Comparison of ENCODE assay signal across 1 cellular context in the genomic region with DNA sequence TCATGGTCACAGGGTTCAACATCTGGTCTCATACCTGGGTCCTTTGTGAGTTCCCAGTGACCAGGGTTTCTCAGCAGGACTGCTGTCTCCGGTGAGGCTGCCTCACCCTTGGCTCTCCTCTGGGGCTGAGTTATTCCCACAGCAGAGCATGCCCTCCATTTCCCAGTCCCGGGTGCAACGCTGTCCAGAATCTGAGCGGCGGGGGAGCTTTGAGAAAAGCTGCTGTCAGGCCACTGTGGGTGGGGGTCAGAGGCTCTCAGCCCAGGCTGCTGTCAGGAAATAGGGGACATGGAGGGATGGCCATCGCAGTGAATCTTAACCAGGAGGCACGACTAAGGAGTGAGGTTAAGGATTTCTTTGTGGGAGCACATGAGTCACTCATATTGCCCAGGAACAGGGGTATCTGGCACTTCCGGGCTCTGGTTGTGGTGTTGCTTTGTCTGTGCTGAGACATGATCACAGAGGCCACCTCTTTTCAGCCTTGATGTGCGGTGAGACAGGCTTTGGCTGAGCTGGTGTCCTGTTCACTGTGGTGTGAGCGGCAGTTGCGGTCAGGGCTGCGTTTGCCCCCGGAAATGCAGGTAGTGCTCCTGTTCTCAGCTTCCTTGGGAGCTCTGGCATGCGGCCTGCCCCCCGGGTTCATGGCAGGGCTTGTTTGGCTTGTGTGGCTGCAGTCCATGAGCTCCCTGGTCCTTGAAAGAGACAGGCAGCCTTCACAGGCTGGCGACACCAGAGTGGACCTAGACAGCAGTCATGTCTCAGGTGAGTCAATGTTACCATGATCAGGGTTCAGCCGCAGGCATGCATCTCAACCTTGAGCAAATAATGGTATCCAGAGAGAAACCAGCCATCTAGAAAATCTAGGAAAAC.
TF ChIP-seq lines count a peak whose summit lies in the region.

No MANE protein-coding gene starts in this region.

TF ChIP-seq in H1, 55 proteins besides CTCF, POLR2A, EP300 and RAD21:
- TF ChIP-seq KDM1A (IDR thresholded peaks at IDR 0.05; ENCODE audit: borderline replicate concordance, low read length): no peak
- TF ChIP-seq FOSL1 (IDR thresholded peaks at IDR 0.05; ENCODE audit: insufficient read depth, low read depth, low read length): no peak
- TF ChIP-seq SAP30 (IDR thresholded peaks at IDR 0.05; ENCODE audit: insufficient read depth, insufficient replicate concordance, low read length): no peak
- no peak for TF ChIP-seq MAFK (IDR thresholded peaks at IDR 0.05; ENCODE audit: low read depth, low read length)
- no peak for TF ChIP-seq CHD1 (IDR thresholded peaks at IDR 0.05; ENCODE audit: low read depth, low read length)
- no peak for TF ChIP-seq SIX5 (IDR thresholded peaks at IDR 0.05; ENCODE audit: low read depth, low read length)
- TF ChIP-seq, protein P1, sequence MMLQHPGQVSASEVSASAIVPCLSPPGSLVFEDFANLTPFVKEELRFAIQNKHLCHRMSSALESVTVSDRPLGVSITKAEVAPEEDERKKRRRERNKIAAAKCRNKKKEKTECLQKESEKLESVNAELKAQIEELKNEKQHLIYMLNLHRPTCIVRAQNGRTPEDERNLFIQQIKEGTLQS (IDR thresholded peaks at IDR 0.05; ENCODE audit: insufficient read depth, low read depth, low read length): no peak
- TF ChIP-seq GABPA (IDR thresholded peaks at IDR 0.05; ENCODE audit: borderline replicate concordance, insufficient read depth, low read length): no peak
- TF ChIP-seq ZNF274 (IDR thresholded peaks at IDR 0.05; ENCODE audit: borderline replicate concordance, extremely low read depth, low read length): no peak
- no peak for TF ChIP-seq RNF2 (IDR thresholded peaks at IDR 0.05; ENCODE audit: borderline replicate concordance, low read depth, low read length, missing control alignments, poor library complexity, severe bottlenecking)
- no peak for TF ChIP-seq YY1 (IDR thresholded peaks at IDR 0.05; ENCODE audit: low read depth, low read length)
- no peak for TF ChIP-seq CBX8 (IDR thresholded peaks at IDR 0.05; ENCODE audit: borderline replicate concordance, low read depth, low read length)
